8 cellular contexts compared by ENCODE assay signal in genomic region chr2:84880395-84880644, GRCh38. TPM values are rescaled to one million over a fixed set of nuclear protein-coding genes. Genes with fewer than 3 reads are reported as not detected.
DNase-seq lines count a peak whose midpoint lies in the region; ATAC-seq, FAIRE-seq and TF ChIP-seq lines count a peak whose summit lies in the region.

No MANE protein-coding gene starts in this region.

- H3K27ac ChIP-seq in GM12878 (ENCODE audit: control insufficient read depth, insufficient read depth) (no peak overlapping the region), lung (ENCODE audit: low read depth in 1 of 2, low read length in 1 of 2) (no peak overlapping the region), thyroid gland (no peak overlapping the region)

- peak overlapping the region; percentile 97 for H3K4me2 ChIP-seq in GM12878 (ENCODE audit: control insufficient read depth, insufficient read depth)

- no peak overlapping the region for H3K9ac ChIP-seq in GM12878 (ENCODE audit: control insufficient read depth, insufficient read depth, low read length)

- no peak for TF ChIP-seq RAD21 in GM12878 (IDR thresholded peaks at IDR 0.05; ENCODE audit: insufficient read depth, low read depth, low read length)

- H3K79me2 ChIP-seq in GM12878 (ENCODE audit: control insufficient read depth, insufficient read depth, low read length): no peaks in the 10 kb centered on the region

- in situ Hi-C loops in GM12878 (cut with MboI): loop anchor here (10.0 kb wide), 1 partner anchor 404 kb away; no protein-coding TSS in a partner anchor

- POLR2A ChIA-PET in GM12878 (lab: Charles Lee): interaction anchor here (0.7 to 3.1 kb wide), 7 partner anchors 13 to 48 kb away, joined by 3 to 11 read pairs (median 4); no protein-coding TSS in a partner anchor

- no peaks in the 10 kb centered on the region for H3K27me3 Mint-ChIP-seq in activated T-cell treated with anti-CD3 and anti-CD28 coated beads, Interleukin-2, amount 50 U/mL, for 4 hours (ENCODE audit: low read depth)

- CTCF ChIA-PET in GM12878 (lab: Yijun Ruan, JAX): interaction anchor here (1.0 to 11.1 kb wide), 9 partner anchors 10 to 146 kb away, joined by 3 to 133 read pairs (median 5); no protein-coding TSS in a partner anchor

- TF ChIP-seq CTCF in GM12878 (IDR thresholded peaks at IDR 0.05 in 2 of 3, conservative IDR thresholded peaks at IDR 0.05 in 1 of 3; ENCODE audit: control insufficient read depth in 2 of 3, extremely low read depth in 1 of 3, insufficient read depth in 1 of 3, low read depth in 3 of 3, low read length in 3 of 3) (no peak), lung (IDR thresholded peaks at IDR 0.05; ENCODE audit: control extremely low read depth, extremely low read depth) (no peak), thyroid gland (IDR thresholded peaks at IDR 0.05) (no peak)

- RAD21 ChIA-PET in GM12878 (lab: Charles Lee; ENCODE audit: unreplicated experiment): interaction anchor here (0.6 to 7.6 kb wide), 17 partner anchors 9 to 420 kb away, joined by 3 to 74 read pairs (median 4); partner anchors contain the start of gene KCMF1

- intact Hi-C loops in GM12878 (cut with micrococcal nuclease; ENCODE audit: unreplicated experiment): loop anchor here (5.0 kb wide), 1 partner anchor 132 kb away; no protein-coding TSS in a partner anchor
- intact Hi-C loops in thyroid gland (cut with DNase I): loop anchor here (5.0 kb wide), 1 partner anchor 383 kb away; no protein-coding TSS in a partner anchor

- H3K36me3 Mint-ChIP-seq in activated T-cell treated with anti-CD3 and anti-CD28 coated beads, Interleukin-2, amount 50 U/mL, for 4 hours (ENCODE audit: insufficient read depth): peaks cover 4% of the 10 kb centered on the region

- no peaks in the 10 kb centered on the region for H3K9me3 ChIP-seq in GM12878 (replicated peaks; ENCODE audit: control insufficient read depth, insufficient read depth, low read length)
- peaks cover 0 to 3% of the 10 kb centered on the region in 2 donors for H3K9me3 ChIP-seq in lung (ENCODE audit: control insufficient read depth in 2 of 2, insufficient read depth in 1 of 2, low read length in 1 of 2)
- no peaks in the 10 kb centered on the region for H3K9me3 ChIP-seq in thyroid gland

- TF ChIP-seq EP300 in GM12878 (IDR thresholded peaks at IDR 0.05; ENCODE audit: borderline replicate concordance in 1 of 2, control insufficient read depth in 1 of 2, low read depth in 2 of 2, low read length in 2 of 2): no peak

- H3K4me1 ChIP-seq in GM12878 (ENCODE audit: control insufficient read depth, insufficient read depth, low read length): peaks cover 16% of the 10 kb centered on the region
- H3K4me1 ChIP-seq in lung (ENCODE audit: control insufficient read depth in 2 of 2, insufficient read depth in 2 of 2, low read length in 2 of 2): peaks cover 4 to 8% of the 10 kb centered on the region in 2 donors
- H3K4me1 ChIP-seq in thyroid gland: peaks cover 15 to 21% of the 10 kb centered on the region in 2 donors

- peaks cover 58% of the 10 kb centered on the region for H3K4me1 Mint-ChIP-seq in activated T-cell treated with anti-CD3 and anti-CD28 coated beads, Interleukin-2, amount 50 U/mL, for 4 hours (ENCODE audit: low read depth)

- 4% methylated on average over 8 of the region's 8 CpGs for WGBS in GM12878 (ENCODE audit: insufficient coverage, insufficient replicate concordance, low lambda C conversion rate, missing lambda C conversion rate)
- WGBS in lung, 2 donors: 1% methylated on average over 8 of the region's 8 CpGs
- WGBS in thyroid gland, 2 donors: 2 to 3% methylated on average over 8 of the region's 8 CpGs

- DNase-seq in activated T-cell treated with anti-CD3 and anti-CD28 coated beads, Interleukin-2, amount 50 U/mL, for 4 hours: no peak
- DNase-seq in activated T-cell treated with anti-CD3 and anti-CD28 coated beads, Interleukin-2, amount 50 U/mL, for 48 hours: no peak
- DNase-seq in GM12878 (ENCODE audit: low read depth, low spot score): no peak
- no peak for DNase-seq in lung (ENCODE audit: low spot score)
- DNase-seq in thyroid gland: no peak
- no peak for DNase-seq in NOMO-1 treated with DMSO at 0.1 percent for 48 hours (lab: John Stamatoyannopoulos, UW; ENCODE audit: unreplicated experiment)
- no peak for DNase-seq in NCI-H82 treated with DMSO at 0.1 percent for 48 hours (lab: John Stamatoyannopoulos, UW; ENCODE audit: unreplicated experiment)
- DNase-seq in AML-193 (lab: John Stamatoyannopoulos, UW): no peak

- peak overlapping the region; percentile 89 for H3K4me3 Mint-ChIP-seq in activated T-cell treated with anti-CD3 and anti-CD28 coated beads, Interleukin-2, amount 50 U/mL, for 4 hours

- H3K27me3 ChIP-seq in GM12878 (replicated peaks in 1 of 2; ENCODE audit: control insufficient read depth in 2 of 2, insufficient read depth in 2 of 2, low read length in 1 of 2) (peaks cover 0 to 9% of the 10 kb centered on the region in 2 experiments; a peak in 3 of 4 replicates), lung (ENCODE audit: control insufficient read depth, insufficient read depth) (no peaks in the 10 kb centered on the region), thyroid gland (no peaks in the 10 kb centered on the region)

- H4K20me1 ChIP-seq in GM12878 (ENCODE audit: control insufficient read depth, insufficient read depth): no peaks in the 10 kb centered on the region

- no peaks in the 10 kb centered on the region for H3K9me3 Mint-ChIP-seq in activated T-cell treated with anti-CD3 and anti-CD28 coated beads, Interleukin-2, amount 50 U/mL, for 4 hours

- no peak for ATAC-seq in activated T-cell treated with anti-CD3 and anti-CD28 coated beads, Interleukin-2, amount 50 U/mL, for 4 hours
- ATAC-seq in GM12878 (no peak; the same call in 2 of the 3 replicates), lung (ENCODE audit: insufficient read depth, low FRiP score) (no peak)

- H2AFZ ChIP-seq in GM12878 (ENCODE audit: control insufficient read depth, low read depth, low read length): no peak overlapping the region

- H3K4me3 ChIP-seq in GM12878 (peak overlapping the region; percentile 67), lung (peak overlapping the region; percentile 38), thyroid gland (replicated peaks in 1 of 3) (peak overlapping the region; percentile 10 to 52 (median 11))

- no peak for TF ChIP-seq POLR2A in GM12878 (IDR thresholded peaks at IDR 0.05; ENCODE audit: low read depth, low read length)
- no peak for TF ChIP-seq POLR2A in thyroid gland (IDR thresholded peaks at IDR 0.05)

- SMC1A ChIA-PET in GM12878 (lab: Charles Lee; ENCODE audit: uncharacterized antibody, unreplicated experiment): interaction anchor here (0.9 to 5.4 kb wide), 11 partner anchors 9 to 67 kb away, joined by 3 to 83 read pairs (median 5); no protein-coding TSS in a partner anchor

- no TSS peak for BruUV-seq in GM12878 (replicated peaks; lab: Mats Ljungman, UMichigan)

- no peaks in the 10 kb centered on the region for H3K36me3 ChIP-seq in GM12878 (ENCODE audit: control insufficient read depth in 2 of 2, insufficient read depth in 2 of 2, low read length in 1 of 2)
- no peaks in the 10 kb centered on the region for H3K36me3 ChIP-seq in lung (ENCODE audit: control insufficient read depth in 2 of 2, insufficient read depth in 2 of 2, low read length in 2 of 2)
- no peaks in the 10 kb centered on the region for H3K36me3 ChIP-seq in thyroid gland

- FAIRE-seq in GM12878 (lab: Jason Lieb, UNC): no peak

TF ChIP-seq in GM12878, 131 proteins besides CTCF, POLR2A, EP300 and RAD21 (continues in another document):
- no peak for TF ChIP-seq SMAD5 (IDR thresholded peaks at IDR 0.05; ENCODE audit: low read depth)

RNA-seq across cellular contexts. Expression of gene TRABD2A, which starts 0.6 kb away (rescaled TPM):
- total RNA-seq in activated T-cell treated with anti-CD3 and anti-CD28 coated beads, Interleukin-2, amount 50 U/mL, for 4 hours: 10 to 100 TPM; 21.2 to 29.4 (median 22.2) TPM
- 17.5 and 20.8 TPM in 2 replicates for total RNA-seq in GM12878 (2013; cell fraction: nucleolus; rRNA removed)
- total RNA-seq in GM12878 (2014; rRNA removed) (7.6 and 9.8 TPM in 2 replicates), GM12878 (2014; rRNA removed; fragmentation: Illumina TruSeq; extraction: Trizol) (4.7 and 5.1 TPM in 2 replicates), GM12878 (2021) (5.0 and 5.7 TPM in 2 replicates), lung (1 to 10 TPM; 1.9 to 3.1 TPM), thyroid gland (1 to 10 TPM in 1 of 4 donors, under 1 TPM in 1, not detected in 2; 0.20 to 1.9 TPM)
- polyA plus RNA-seq in GM12878 (2011; ENCODE audit: low read depth): 0.21 TPM
- polyA plus RNA-seq in GM12878 (2011; rRNA removed) (1.9 and 2.0 TPM in 2 replicates), GM12878 (2014; fragmentation: Illumina TruSeq; extraction: Trizol) (5.2 and 5.3 TPM in 2 replicates), GM12878 (2014; fragmentation: Nextera tagmentation; extraction: Ambion mirVana) (1 to 10 TPM; 1.4 to 2.3 TPM), GM12878 (2014; rRNA removed) (6.1 and 6.6 TPM in 2 replicates), GM12878 (2016; fragmentation: Nextera tagmentation; extraction: Ambion mirVana) (1 to 10 TPM; 3.0 to 3.1 TPM), lung (1 to 10 TPM; 2.1 to 2.6 TPM)
- 1.8 and 2.0 TPM in 2 replicates for polyA plus RNA-seq in GM12878 (2011; cell fraction: cytosol; rRNA removed)
- 3.2 and 3.3 TPM in 2 replicates for polyA plus RNA-seq in GM12878 (2011; cell fraction: nucleus; rRNA removed)
- 0.39 and 0.49 TPM in 2 replicates for polyA plus RNA-seq in GM12878 (2012)
- 3.1 TPM in 2 replicates for polyA minus RNA-seq in GM12878 (2011; rRNA and poly(A)+ RNA removed)
- polyA minus RNA-seq in GM12878 (2011; cell fraction: cytosol; rRNA and poly(A)+ RNA removed): 1.4 TPM in 1 of 2 replicates, not detected in the other
- polyA minus RNA-seq in GM12878 (2011; cell fraction: nucleus; rRNA and poly(A)+ RNA removed): 3.4 and 3.9 TPM in 2 replicates

RNA-seq across cellular contexts. Expression of gene TMSB10, which starts 25.1 kb away (rescaled TPM):
- 1,000 to 10,000 TPM; 1,023 to 1,175 (median 1,139) TPM for total RNA-seq in activated T-cell treated with anti-CD3 and anti-CD28 coated beads, Interleukin-2, amount 50 U/mL, for 4 hours
- total RNA-seq in GM12878 (2013; cell fraction: nucleolus; rRNA removed): 67.1 and 76.3 TPM in 2 replicates
- 3,507 and 4,221 TPM in 2 replicates for total RNA-seq in GM12878 (2014; rRNA removed)
- 4,753 and 4,822 TPM in 2 replicates for total RNA-seq in GM12878 (2014; rRNA removed; fragmentation: Illumina TruSeq; extraction: Trizol)
- 2,058 and 2,139 TPM in 2 replicates for total RNA-seq in GM12878 (2021)
- 6,013 TPM for polyA plus RNA-seq in GM12878 (2011; ENCODE audit: low read depth)
- polyA plus RNA-seq in GM12878 (2011; rRNA removed): 1,406 and 1,750 TPM in 2 replicates
- 3,271 and 3,283 TPM in 2 replicates for polyA plus RNA-seq in GM12878 (2011; cell fraction: cytosol; rRNA removed)
- 1,725 and 2,378 TPM in 2 replicates for polyA plus RNA-seq in GM12878 (2011; cell fraction: nucleus; rRNA removed)
- polyA plus RNA-seq in GM12878 (2012): 2,269 and 3,344 TPM in 2 replicates
- 3,467 and 4,619 TPM in 2 replicates for polyA plus RNA-seq in GM12878 (2014; fragmentation: Illumina TruSeq; extraction: Trizol)
- polyA plus RNA-seq in GM12878 (2014; fragmentation: Nextera tagmentation; extraction: Ambion mirVana): 1,000 to 10,000 TPM; 2,817 to 3,116 TPM
- polyA plus RNA-seq in GM12878 (2014; rRNA removed): 3,894 and 4,860 TPM in 2 replicates
- 1,000 to 10,000 TPM; 3,322 to 3,441 TPM for polyA plus RNA-seq in GM12878 (2016; fragmentation: Nextera tagmentation; extraction: Ambion mirVana)
- 292 and 578 TPM in 2 replicates for polyA minus RNA-seq in GM12878 (2011; rRNA and poly(A)+ RNA removed)
- 348 and 356 TPM in 2 replicates for polyA minus RNA-seq in GM12878 (2011; cell fraction: cytosol; rRNA and poly(A)+ RNA removed)
- polyA minus RNA-seq in GM12878 (2011; cell fraction: nucleus; rRNA and poly(A)+ RNA removed): 66.1 and 66.3 TPM in 2 replicates
- total RNA-seq in lung: 1,000 to 10,000 TPM; 1,849 to 3,001 TPM
- 1,000 to 10,000 TPM; 1,996 to 6,202 TPM for polyA plus RNA-seq in lung
- 1,000 to 10,000 TPM in 3 of 4 donors, 100 to 1,000 TPM in 1; 958 to 1,745 (median 1,373) TPM for total RNA-seq in thyroid gland

Comparison
In these comparisons a context has a peak if more than half of its experiments do, and no peak if none do; other contexts are left out.
1. H3K4me3 ChIP-seq: peak in every context shown above with its lines; median percentile 67 in GM12878; 38 in lung; 11 in thyroid gland.